Comparison of ENCODE assay signal across 19 cellular contexts in genomic region chr14:55665067-55665700, GRCh38.
DNase-seq lines count a peak whose midpoint lies in the region; ATAC-seq and TF ChIP-seq lines count a peak whose summit lies in the region.
"Had no signal": no experiment of that assay in that cellular context is flagged by ENCODE, and none has a peak within 500 bp of the region (broad histone marks: within the 10 kb centered on the region; RNA-seq: fewer than 3 reads in every experiment).

No MANE protein-coding gene starts in this region.

- no peak overlapping the region for H3K14ac ChIP-seq in IMR-90 (replicated peaks; ENCODE audit: low read depth, low read length)

- CTCF ChIA-PET in IMR-90 (lab: Yijun Ruan, JAX), result interaction anchor here (0.6 to 1.7 kb wide), 2 partner anchors 219 to 1560 kb away, joined by 3 to 7 read pairs; no protein-coding TSS in a partner anchor

- H2AK5ac ChIP-seq in IMR-90 (ENCODE audit: low read depth, low read length), result no peak overlapping the region

- in situ Hi-C loops in IMR-90 (cut with MboI; ENCODE audit: low sequenced_read_pairs), result no loop called here

- peak; percentile 59 for ATAC-seq in GM18499 (IDR thresholded peaks at IDR 0.05; ENCODE audit: insufficient read depth, unreplicated experiment)
- peak; percentile 53 for ATAC-seq in GM19035 (IDR thresholded peaks at IDR 0.05; ENCODE audit: unreplicated experiment)
- ATAC-seq in IMR-90 (ENCODE audit: low read depth), result no peak
- ATAC-seq in GM21528 (IDR thresholded peaks at IDR 0.05; ENCODE audit: low FRiP score, unreplicated experiment), result no peak

- H2AFZ ChIP-seq in IMR-90 (replicated peaks; ENCODE audit: low read length, poor library complexity), result no peak overlapping the region

- H3K36me3 ChIP-seq in IMR-90 (ENCODE audit: control insufficient read depth, insufficient read depth, low read length), result peaks cover 9% of the 10 kb centered on the region

- dilution Hi-C loops in IMR-90 (cut with HindIII; ENCODE audit: low sequenced_read_pairs, unreplicated experiment), result no loop called here

- H3K4me1 Mint-ChIP-seq in chondrocyte (ENCODE audit: low read depth), result peaks cover 53% of the 10 kb centered on the region

- H4K8ac ChIP-seq in IMR-90 (ENCODE audit: low read depth in 2 of 2, low read length in 2 of 2), result no peak overlapping the region

- TF ChIP-seq POLR2A in IMR-90 (IDR thresholded peaks at IDR 0.05; ENCODE audit: low read depth, low read length), result no peak

- no peak overlapping the region for H2BK5ac ChIP-seq in IMR-90 (ENCODE audit: low read depth, low read length, poor library complexity, severe bottlenecking)

- POLR2A ChIA-PET in IMR-90 (lab: Charles Lee; ENCODE audit: unreplicated experiment), result no interaction called here

- H3K4me1 ChIP-seq in IMR-90 (ENCODE audit: control insufficient read depth, insufficient read depth, low read length), result no peaks in the 10 kb centered on the region

- H3K23ac ChIP-seq in IMR-90 (ENCODE audit: low read depth, low read length), result no peak overlapping the region

- H3K4me3 ChIP-seq in IMR-90 (ENCODE audit: insufficient read depth, low read depth, low read length), result no peak overlapping the region
- H3K4me3 ChIP-seq: coronary artery had no signal

- DNase-seq in IMR-90 (peak; percentile 21), chondrocyte (ENCODE audit: low spot score) (no peak), NK-92 (lab: John Stamatoyannopoulos, UW; ENCODE audit: unreplicated experiment) (no peak), amygdala (lab: John Stamatoyannopoulos, UW) (no peak)
- DNase-seq in stimulated activated CD4-positive, alpha-beta T cell treated with anti-CD3 and anti-CD28 coated beads, Interleukin-15, amount 100 ng/mL, for 24 hours, result no peak
- DNase-seq: activated T-cell treated with anti-CD3 and anti-CD28 coated beads, Interleukin-2, amount 50 U/mL, for 1 hour; amniotic stem cell; GDM1; glutamatergic neuron; mesenchymal stem cell; NCI-H1436; NCI-H226; SHP77; substantia nigra had no signal

- no peak overlapping the region for H4K91ac ChIP-seq in IMR-90 (ENCODE audit: insufficient read depth, low read depth, low read length)

- no peaks in the 10 kb centered on the region for H3K9me3 ChIP-seq in IMR-90 (ENCODE audit: control insufficient read depth, insufficient read depth, low read length)

- H3K27ac Mint-ChIP-seq in chondrocyte (ENCODE audit: unreplicated experiment), result peak overlapping the region; percentile 75

- no peak overlapping the region for H2BK120ac ChIP-seq in IMR-90 (ENCODE audit: low read depth, low read length)

- H3K9me3 Mint-ChIP-seq in chondrocyte (ENCODE audit: low read depth), result no peaks in the 10 kb centered on the region

- TF ChIP-seq CTCF in IMR-90 (conservative IDR thresholded peaks at IDR 0.05; ENCODE audit: low read depth, low read length) (no peak), chondrocyte (IDR thresholded peaks at IDR 0.05) (no peak)

- H2AK9ac ChIP-seq in IMR-90 (replicated peaks; ENCODE audit: low read depth, low read length, poor library complexity), result no peak overlapping the region

- WGBS in IMR-90 (ENCODE audit: extremely low coverage in 2 of 2, insufficient read length in 1 of 2), 2 experiments, result no CpG with 5 or more reads among the region's 4 CpGs

- H3K4me3 Mint-ChIP-seq in chondrocyte (ENCODE audit: unreplicated experiment), result no peak overlapping the region

- no peaks in the 10 kb centered on the region for H3K27me3 Mint-ChIP-seq in chondrocyte (ENCODE audit: low read depth)

- H3K9me1 ChIP-seq in IMR-90 (ENCODE audit: insufficient read depth, low read length), result 0 out of 2 replicates have a peak, but pooled peaks cover 3% of the 10 kb centered on the region

- H3K4me2 ChIP-seq in IMR-90 (ENCODE audit: low read depth, low read length), result no peak overlapping the region

- H2BK20ac ChIP-seq in IMR-90 (ENCODE audit: low read depth, low read length), result no peak overlapping the region

- H4K5ac ChIP-seq in IMR-90 (ENCODE audit: low read depth, low read length), result no peak overlapping the region

- no peaks in the 10 kb centered on the region for H4K20me1 ChIP-seq in IMR-90 (ENCODE audit: insufficient read depth, low read length)

- no peak overlapping the region for H3K56ac ChIP-seq in IMR-90 (ENCODE audit: extremely low read depth, insufficient read depth, low read length)

- peaks cover 4 to 13% of the 10 kb centered on the region in 2 experiments; a peak in 2 of 4 replicates for H3K79me1 ChIP-seq in IMR-90 (ENCODE audit: low read depth in 1 of 2, low read length in 2 of 2)

- no peak overlapping the region for H3K18ac ChIP-seq in IMR-90 (ENCODE audit: low read depth, low read length)

- H2BK15ac ChIP-seq in IMR-90 (ENCODE audit: low read depth, low read length), result no peak overlapping the region

- no TSS peak for BruUV-seq in IMR-90 (replicated peaks; lab: Mats Ljungman, UMichigan)

- H3K27ac ChIP-seq in IMR-90 (ENCODE audit: insufficient read depth, low read length), result no peak overlapping the region
- H3K27ac ChIP-seq: coronary artery, epithelial cell of prostate had no signal

- H3K27me3 ChIP-seq in IMR-90 (ENCODE audit: control insufficient read depth, insufficient read depth, low read length), result no peaks in the 10 kb centered on the region

- no peak overlapping the region for H3K9ac ChIP-seq in IMR-90 (ENCODE audit: low read depth, low read length)

- peaks cover 13% of the 10 kb centered on the region for H3K36me3 Mint-ChIP-seq in chondrocyte (ENCODE audit: low read depth)

- no peak for TF ChIP-seq RAD21 in IMR-90 (IDR thresholded peaks at IDR 0.05; ENCODE audit: low read length)

- H3K4ac ChIP-seq in IMR-90 (ENCODE audit: low read depth, low read length), result no peak overlapping the region

- intact Hi-C loops in IMR-90 (cut with micrococcal nuclease), result no loop called here

TF ChIP-seq in IMR-90, 13 proteins besides CTCF, POLR2A, EP300 and RAD21:
- TF ChIP-seq USF2 (IDR thresholded peaks at IDR 0.05; ENCODE audit: low read depth, low read length) (no peak), FOS (IDR thresholded peaks at IDR 0.05; ENCODE audit: low read depth, low read length) (no peak), CHD1 (IDR thresholded peaks at IDR 0.05; ENCODE audit: low read depth, low read length) (no peak), MAZ (IDR thresholded peaks at IDR 0.05; ENCODE audit: borderline replicate concordance, low read depth, low read length) (no peak), RCOR1 (IDR thresholded peaks at IDR 0.05; ENCODE audit: insufficient replicate concordance, low read length) (no peak), CEBPB (IDR thresholded peaks at IDR 0.05; ENCODE audit: low read depth, low read length) (no peak), BHLHE40 (IDR thresholded peaks at IDR 0.05; ENCODE audit: low read depth, low read length) (no peak), SMC3 (IDR thresholded peaks at IDR 0.05; ENCODE audit: low read depth, low read length) (no peak), RFX5 (IDR thresholded peaks at IDR 0.05; ENCODE audit: low read depth, low read length) (no peak), NFE2L2 (IDR thresholded peaks at IDR 0.05; ENCODE audit: low read depth, low read length) (no peak), ELK1 (IDR thresholded peaks at IDR 0.05; ENCODE audit: borderline replicate concordance, low read depth, low read length) (no peak), MAFK (IDR thresholded peaks at IDR 0.05; ENCODE audit: low read depth, low read length) (no peak), MXI1 (IDR thresholded peaks at IDR 0.05; ENCODE audit: borderline replicate concordance, low read depth, low read length) (no peak)

Comparison
In these comparisons a context has a peak if more than half of its experiments do, and no peak if none do; other contexts are left out.
1. ATAC-seq: peak in GM18499 (single experiment) and GM19035 (single experiment); none in IMR-90 (single experiment) and GM21528 (single experiment).